ENCODE assay signal across 9 cellular contexts in the genomic region with DNA sequence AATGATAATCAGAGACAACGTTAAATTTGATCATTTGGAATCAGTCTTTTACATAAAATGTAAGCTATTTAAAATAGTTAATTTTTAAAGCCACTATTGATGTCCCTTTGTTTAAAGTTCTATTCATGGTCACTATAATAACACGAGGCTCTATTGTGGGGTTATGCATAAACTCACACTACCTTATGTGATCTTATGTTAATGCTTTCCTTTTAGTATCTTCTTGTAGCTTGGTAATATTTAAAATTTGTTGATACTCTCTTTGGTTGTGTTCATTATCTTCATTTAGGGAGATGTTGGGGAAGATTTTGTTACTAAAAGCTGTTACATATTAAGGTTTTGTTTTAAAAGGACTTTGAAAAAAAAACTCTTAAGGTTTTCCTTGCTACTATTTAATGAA. TPM values are rescaled to one million over a fixed set of nuclear protein-coding genes. Genes with fewer than 3 reads are reported as not detected.
A peak's percentile ranks its signal among the peaks of the same experiment; 100 is the strongest.
DNase-seq lines count a peak whose midpoint lies in the region; ATAC-seq and TF ChIP-seq lines count a peak whose summit lies in the region.
"Had no signal": no experiment of that assay in that cellular context is flagged by ENCODE, and none has a peak within 500 bp of the region (broad histone marks: within the 10 kb centered on the region; RNA-seq: fewer than 3 reads in every experiment).

No MANE protein-coding gene starts in this region.

- H3K4me2 ChIP-seq in mammary epithelial cell (ENCODE audit: insufficient read depth, low read depth, low read length): no peak overlapping the region

- no peak overlapping the region for H3K9ac ChIP-seq in mammary epithelial cell (ENCODE audit: insufficient read depth, low read length)

- H3K4me1 ChIP-seq in mammary epithelial cell (ENCODE audit: insufficient read depth, low read length) (peaks cover 13% of the 10 kb centered on the region), breast epithelium (no peaks in the 10 kb centered on the region)

- H3K36me3 Mint-ChIP-seq in activated CD8-positive, alpha-beta T cell treated with anti-CD3 and anti-CD28 coated beads for 36 hours (ENCODE audit: low read depth): no peaks in the 10 kb centered on the region
- H3K36me3 Mint-ChIP-seq in type B pancreatic cell: peaks cover 4% of the 10 kb centered on the region

- H3K27me3 ChIP-seq in mammary epithelial cell (ENCODE audit: insufficient read depth, low read length) (no peaks in the 10 kb centered on the region), breast epithelium (no peaks in the 10 kb centered on the region)

- intact Hi-C loops in mammary epithelial cell (cut with micrococcal nuclease): loop anchor here (10.0 kb wide), 1 partner anchor 220 kb away; no protein-coding TSS in a partner anchor
- intact Hi-C loops in breast epithelium (cut with DNase I; ENCODE audit: low total_unique reads): no loop called here
- intact Hi-C loops in activated CD8-positive, alpha-beta T cell treated with anti-CD3 and anti-CD28 coated beads for 36 hours (cut with micrococcal nuclease): no loop called here

- dilution Hi-C loops in mammary epithelial cell (cut with HindIII; ENCODE audit: low sequenced_read_pairs): no loop called here

- peak overlapping the region; percentile 35 for H3K27ac ChIP-seq in mammary epithelial cell (ENCODE audit: insufficient read depth, low read depth, low read length)
- H3K27ac ChIP-seq in breast epithelium: no peak overlapping the region

- H3K9me3 ChIP-seq in mammary epithelial cell (replicated peaks; ENCODE audit: insufficient read depth, low read length): no peaks in the 10 kb centered on the region
- H3K9me3 ChIP-seq in breast epithelium: no peaks in the 10 kb centered on the region

- no peaks in the 10 kb centered on the region for H3K9me3 Mint-ChIP-seq in activated CD8-positive, alpha-beta T cell treated with anti-CD3 and anti-CD28 coated beads for 36 hours
- no peaks in the 10 kb centered on the region for H3K9me3 Mint-ChIP-seq in type B pancreatic cell

- POLR2A ChIA-PET in activated CD8-positive, alpha-beta T cell treated with anti-CD3 and anti-CD28 coated beads for 36 hours (lab: Charles Lee): no interaction called here

- in situ Hi-C loops in mammary epithelial cell (cut with MboI; ENCODE audit: low sequenced_read_pairs in 2 of 2): loop anchor here (25.0 kb wide), 1 partner anchor 152 kb away; no protein-coding TSS in a partner anchor

- TF ChIP-seq POLR2A in breast epithelium (IDR thresholded peaks at IDR 0.05): no peak

- WGBS in mammary epithelial cell (ENCODE audit: low coverage, missing lambda C conversion rate): 95% methylated on average over 2 of the region's 2 CpGs

- H3K4me3 ChIP-seq in mammary epithelial cell (replicated peaks in 1 of 3; ENCODE audit: insufficient read depth in 1 of 3, low read depth in 2 of 3, low read length in 3 of 3): no peak overlapping the region
- peak overlapping the region in 1 of 3 donors; percentile 24 for H3K4me3 ChIP-seq in breast epithelium

- no peak for DNase-seq in mammary epithelial cell
- no peak for DNase-seq in breast epithelium (ENCODE audit: low spot score in 2 of 2)
- no peak for DNase-seq in activated CD8-positive, alpha-beta T cell treated with anti-CD3 and anti-CD28 coated beads for 36 hours
- DNase-seq in medulla oblongata (ENCODE audit: extremely low spot score): peak; percentile 33
- no peak for DNase-seq in type B pancreatic cell (ENCODE audit: extremely low spot score, unreplicated experiment)
- DNase-seq in NAMALWA (ENCODE audit: low spot score): no peak
- DNase-seq in SKM-1 treated with dmso at 0.1 percent for 144 hours (lab: John Stamatoyannopoulos, UW; ENCODE audit: unreplicated experiment): no peak
- DNase-seq: central memory CD4-positive, alpha-beta T cell had no signal

- H3K36me3 ChIP-seq in mammary epithelial cell (ENCODE audit: insufficient read depth, low read length): no peaks in the 10 kb centered on the region
- no peaks in the 10 kb centered on the region for H3K36me3 ChIP-seq in breast epithelium

- H2AFZ ChIP-seq in mammary epithelial cell (ENCODE audit: low read depth, low read length): no peak overlapping the region

- BruUV-seq in mammary epithelial cell (replicated peaks; lab: Mats Ljungman, UMichigan): no TSS peak

- CTCF ChIA-PET in mammary epithelial cell (lab: Charles Lee; ENCODE audit: low non-redundant PET): interaction anchor here (0.5 kb wide), 1 partner anchor 43 kb away, joined by 7 read pairs; no protein-coding TSS in a partner anchor
- CTCF ChIA-PET in activated CD8-positive, alpha-beta T cell treated with anti-CD3 and anti-CD28 coated beads for 36 hours (lab: Charles Lee): interaction anchor here (0.9 to 1.3 kb wide), 3 partner anchors 9 to 976 kb away, joined by 3 to 4 read pairs (median 3); no protein-coding TSS in a partner anchor

- H3K27ac Mint-ChIP-seq in activated CD8-positive, alpha-beta T cell treated with anti-CD3 and anti-CD28 coated beads for 36 hours: peak overlapping the region; percentile 8
- H3K27ac Mint-ChIP-seq in type B pancreatic cell: no peak overlapping the region

- no peaks in the 10 kb centered on the region for H4K20me1 ChIP-seq in mammary epithelial cell (ENCODE audit: insufficient read depth, low read length)

- ATAC-seq in activated CD8-positive, alpha-beta T cell treated with anti-CD3 and anti-CD28 coated beads for 36 hours: no peak
- no peak for ATAC-seq in activated CD4-positive, CD25-positive, alpha-beta regulatory T cell treated with anti-CD3 and anti-CD28 coated beads, Interleukin-2, amount 50 U/mL, for 24 hours

- no peaks in the 10 kb centered on the region for H3K27me3 Mint-ChIP-seq in activated CD8-positive, alpha-beta T cell treated with anti-CD3 and anti-CD28 coated beads for 36 hours
- H3K27me3 Mint-ChIP-seq in type B pancreatic cell: no peaks in the 10 kb centered on the region

- peaks cover 44% of the 10 kb centered on the region for H3K4me1 Mint-ChIP-seq in activated CD8-positive, alpha-beta T cell treated with anti-CD3 and anti-CD28 coated beads for 36 hours (ENCODE audit: low read depth)
- peaks cover 30% of the 10 kb centered on the region for H3K4me1 Mint-ChIP-seq in type B pancreatic cell (ENCODE audit: unreplicated experiment)

- H3K4me3 Mint-ChIP-seq in activated CD8-positive, alpha-beta T cell treated with anti-CD3 and anti-CD28 coated beads for 36 hours: peak overlapping the region; percentile 41
- peak overlapping the region; percentile 83 for H3K4me3 Mint-ChIP-seq in type B pancreatic cell

- H3K79me2 ChIP-seq in mammary epithelial cell (ENCODE audit: insufficient read depth, low read length): peaks cover 73% of the 10 kb centered on the region

- TF ChIP-seq CTCF in mammary epithelial cell (conservative IDR thresholded peaks at IDR 0.05 in 1 of 2, IDR thresholded peaks at IDR 0.05 in 1 of 2; ENCODE audit: extremely low read depth in 1 of 2, insufficient read depth in 1 of 2, low read depth in 1 of 2, low read length in 2 of 2) (no peak), breast epithelium (IDR thresholded peaks at IDR 0.05) (no peak), type B pancreatic cell (conservative IDR thresholded peaks at IDR 0.05) (no peak)
- no peak for TF ChIP-seq CTCF in activated CD8-positive, alpha-beta T cell treated with anti-CD3 and anti-CD28 coated beads for 36 hours (IDR thresholded peaks at IDR 0.05)

RNA-seq across cellular contexts. Expression of a gene that starts 1.2 kb away (rescaled TPM):
- total RNA-seq in mammary epithelial cell (under 1 TPM in 1 of 2 donors, not detected in 1; 0.12 TPM), breast epithelium (under 1 TPM; 0.29 to 0.33 (median 0.32) TPM), type B pancreatic cell (ENCODE audit: low replicate concordance) (3.2 and 3.6 TPM in 2 replicates)
- 0.02 TPM for polyA plus RNA-seq in mammary epithelial cell
- polyA minus RNA-seq in mammary epithelial cell: not detected
- total RNA-seq in activated CD8-positive, alpha-beta T cell treated with anti-CD3 and anti-CD28 coated beads for 36 hours: under 1 TPM in 1 of 2 experiments, not detected in 1; 0.18 TPM
